8 cellular contexts compared by ENCODE assay signal in the genomic region with DNA sequence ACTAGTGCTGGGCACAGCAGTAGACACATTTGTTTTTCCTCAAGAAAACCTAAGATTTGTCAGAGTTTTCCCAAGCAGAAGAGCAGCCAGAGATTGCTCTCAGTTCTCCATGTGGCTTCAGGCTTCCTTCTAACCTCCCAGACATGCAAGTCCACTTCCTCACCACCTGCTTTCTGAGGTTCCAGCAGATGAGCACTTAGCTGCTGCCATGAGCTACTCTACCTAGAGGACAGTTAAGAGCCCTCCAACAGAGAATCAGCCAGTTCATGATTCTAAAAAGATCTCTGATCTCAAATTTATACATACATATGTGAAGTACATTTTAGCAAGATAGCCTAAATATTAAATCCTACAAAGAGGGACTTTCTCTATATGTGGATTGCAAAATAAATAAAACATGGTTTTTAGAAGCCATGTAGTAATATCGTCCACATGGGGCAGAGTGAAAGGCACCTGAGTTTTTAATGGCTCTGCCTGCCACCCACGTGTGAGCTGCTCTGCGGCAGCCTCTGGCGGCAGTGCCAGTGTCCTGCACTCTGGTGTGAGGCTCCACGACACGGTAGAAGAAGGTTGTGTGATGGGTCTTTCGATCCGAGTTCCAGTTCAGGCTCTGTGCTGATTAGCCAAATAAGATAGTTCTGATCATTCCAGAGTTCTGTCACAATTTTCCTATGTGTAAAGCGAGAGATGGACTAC. TPM values are rescaled to one million over a fixed set of nuclear protein-coding genes. Genes with fewer than 3 reads are reported as not detected.
DNase-seq lines count a peak whose midpoint lies in the region; ATAC-seq and TF ChIP-seq lines count a peak whose summit lies in the region.

No MANE protein-coding gene starts in this region.

- TF ChIP-seq CTCF in AG09319 (IDR thresholded peaks at IDR 0.05; ENCODE audit: low read depth, low read length) = peak; percentile 39
- TF ChIP-seq CTCF in PC-3 (conservative IDR thresholded peaks at IDR 0.05; ENCODE audit: low read depth, low read length) = peak; percentile 70

- intact Hi-C loops in PC-3 (cut with micrococcal nuclease) = no loop called here
- intact Hi-C loops in left cardiac atrium (cut with DNase I) = no loop called here

- H3K4me1 ChIP-seq in PC-3 (ENCODE audit: insufficient read depth, low read length) = no peaks in the 10 kb centered on the region

- no peak overlapping the region for H3K4me3 ChIP-seq in PC-3 (ENCODE audit: low read length)

- no peak overlapping the region for H3K27ac ChIP-seq in PC-3 (ENCODE audit: low read length)

- peak overlapping the region; percentile 53; the same call in 1 of the 2 replicates for H2AFZ ChIP-seq in PC-3 (ENCODE audit: low read length)

- POLR2A ChIA-PET in PC-3 (lab: Charles Lee; ENCODE audit: unreplicated experiment) = no interaction called here

- ATAC-seq in GM18873 (IDR thresholded peaks at IDR 0.05; ENCODE audit: low FRiP score, unreplicated experiment) = peak; percentile 98
- ATAC-seq in HG03139 (IDR thresholded peaks at IDR 0.05; ENCODE audit: unreplicated experiment) = peak; percentile 89
- peak; percentile 90 for ATAC-seq in PC-3
- peak; percentile 71 to 77 for ATAC-seq in left cardiac atrium

- no peaks in the 10 kb centered on the region for H3K9me3 ChIP-seq in PC-3 (ENCODE audit: low read length)

- no peaks in the 10 kb centered on the region for H3F3A ChIP-seq in PC-3 (ENCODE audit: low read length, unreplicated experiment)

- no peaks in the 10 kb centered on the region for H3K9me2 ChIP-seq in PC-3 (replicated peaks; ENCODE audit: low read length)

- H3K36me3 ChIP-seq in PC-3 (ENCODE audit: low read depth, low read length) = no peaks in the 10 kb centered on the region

- no peaks in the 10 kb centered on the region for H4K20me1 ChIP-seq in PC-3 (ENCODE audit: low read length)

- H3K4me2 ChIP-seq in PC-3 (ENCODE audit: low read length) = peak overlapping the region; percentile 33; the same call in 1 of the 2 replicates

- no peak overlapping the region for H3K9ac ChIP-seq in PC-3 (ENCODE audit: low read length)

- CTCF ChIA-PET in PC-3 (lab: Charles Lee) = interaction anchor here (0.7 kb wide), 1 partner anchor 596 kb away, joined by 3 read pairs; no protein-coding TSS in a partner anchor

- H3K79me2 ChIP-seq in PC-3 (ENCODE audit: low read length) = no peaks in the 10 kb centered on the region

- no TSS peak for BruUV-seq in PC-3 (replicated peaks; lab: Mats Ljungman, UMichigan)

- DNase-seq in AG09319 (ENCODE audit: extremely low read depth, low read depth) (no peak), PC-3 (peak; percentile 63), left cardiac atrium (peak; percentile 36), NCI-H1092 treated with DMSO at 0.1 percent for 48 hours (lab: John Stamatoyannopoulos, UW) (no peak)
- peak; percentile 88 for DNase-seq in activated effector memory CD4-positive, alpha-beta T cell treated with anti-CD3 and anti-CD28 coated beads, Interleukin-2, amount 50 U/mL, for 16 hours
- DNase-seq in stimulated activated CD4-positive, alpha-beta T cell treated with anti-CD3 and anti-CD28 coated beads, Interleukin-1b, Interleukin-23, amount 100 ng/mL, for 48 hours = peak; percentile 72

- no peaks in the 10 kb centered on the region for H3K27me3 ChIP-seq in PC-3 (ENCODE audit: low read length)

RNA-seq across cellular contexts. Expression of a gene that starts 10.3 kb away (rescaled TPM):
- total RNA-seq in PC-3 (2014; rRNA removed) (0.17 and 0.69 TPM in 2 replicates), left cardiac atrium (10 to 100 TPM; 26.6 to 32.7 TPM)

RNA-seq across cellular contexts. Expression of a gene that starts 25.6 kb away (rescaled TPM):
- total RNA-seq in PC-3 (2014; rRNA removed) (not detected in 2 replicates), left cardiac atrium (under 1 TPM; 0.84 to 0.85 TPM)

Comparison
In these comparisons a context has a peak if more than half of its experiments do, and no peak if none do; other contexts are left out.
1. DNase-seq: peak in PC-3 (single experiment), activated effector memory CD4-positive, alpha-beta T cell treated with anti-CD3 and anti-CD28 coated beads, Interleukin-2, amount 50 U/mL, for 16 hours (single experiment), left cardiac atrium (single experiment) and stimulated activated CD4-positive, alpha-beta T cell treated with anti-CD3 and anti-CD28 coated beads, Interleukin-1b, Interleukin-23, amount 100 ng/mL, for 48 hours (single experiment); none in AG09319 (single experiment) and NCI-H1092 treated with DMSO at 0.1 percent for 48 hours (single experiment).
2. RNA of a gene that starts 10.3 kb away (total RNA-seq): 26.6 to 32.7 TPM in left cardiac atrium; 0.17 to 0.69 TPM in PC-3; every median in the first group is over 10 times any median in the second.
3. Peak in every context shown above with its lines, with median percentiles within 50 percentile points of each other: ATAC-seq.